Comparison of ENCODE assay signal across 1 cellular context in genomic region chr3:48215466-48215865, GRCh38.
A peak's percentile ranks its signal among the peaks of the same experiment; 100 is the strongest.
TF ChIP-seq lines count a peak whose summit lies in the region.

No MANE protein-coding gene starts in this region.

TF ChIP-seq in HepG2, 621 proteins besides CTCF, POLR2A, EP300 and RAD21:
- TF ChIP-seq PATZ1 (CRISPR knock-in tag; IDR thresholded peaks at IDR 0.05) (0 out of 2 replicates have a peak, but pooled peaks have one; percentile 13), ARID3A (IDR thresholded peaks at IDR 0.05; ENCODE audit: low read depth, low read length) (no peak), ATF7 (IDR thresholded peaks at IDR 0.05) (no peak), ATF7 (CRISPR knock-in tag; IDR thresholded peaks at IDR 0.05) (no peak), NR3C1 (CRISPR knock-in tag; IDR thresholded peaks at IDR 0.05) (no peak), THRA (CRISPR knock-in tag; IDR thresholded peaks at IDR 0.05; ENCODE audit: borderline replicate concordance) (0 out of 2 replicates have a peak, but pooled peaks have one; percentile 13)
